14 cellular contexts compared by ENCODE assay signal in genomic region chr19:48656840-48657474, GRCh38. TPM values are rescaled to one million over a fixed set of nuclear protein-coding genes. Genes with fewer than 3 reads are reported as not detected.
DNase-seq lines count a peak whose midpoint lies in the region; ATAC-seq and TF ChIP-seq lines count a peak whose summit lies in the region.
"Had no signal": no experiment of that assay in that cellular context is flagged by ENCODE, and none has a peak within 500 bp of the region (broad histone marks: within the 10 kb centered on the region; RNA-seq: fewer than 3 reads in every experiment).

No MANE protein-coding gene starts in this region.

- H3K9me3 ChIP-seq in MM.1S (replicated peaks; ENCODE audit: insufficient read depth, low read length), result no peaks in the 10 kb centered on the region

- H3K27ac ChIP-seq in MM.1S (ENCODE audit: low read length), result no peak overlapping the region

- no peak overlapping the region for H3K9ac ChIP-seq in MM.1S (ENCODE audit: low read length)

- H3K4me2 ChIP-seq in MM.1S (ENCODE audit: low read depth, low read length), result no peak overlapping the region
- H3K4me2 ChIP-seq: smooth muscle cell had no signal

- H3K79me2 ChIP-seq in MM.1S (ENCODE audit: low read length), result no peaks in the 10 kb centered on the region

- no peaks in the 10 kb centered on the region for H3K36me3 ChIP-seq in MM.1S (replicated peaks; ENCODE audit: insufficient read depth, low read length)

- H3K4me3 ChIP-seq in MM.1S (ENCODE audit: low read length), result no peak overlapping the region
- H3K4me3 ChIP-seq: smooth muscle cell had no signal

- peaks cover 4% of the 10 kb centered on the region for H3K4me1 ChIP-seq in MM.1S (ENCODE audit: low read length)

- no peak for TF ChIP-seq CTCF in nephron (IDR thresholded peaks at IDR 0.05; ENCODE audit: unreplicated experiment in 3 of 3)
- TF ChIP-seq CTCF in CD14-positive monocyte (IDR thresholded peaks at IDR 0.05), result no peak
- no peak for TF ChIP-seq CTCF in MM.1S (IDR thresholded peaks at IDR 0.05; ENCODE audit: low read length)

- H3F3A ChIP-seq in MM.1S (ENCODE audit: insufficient read depth, low read length), result no peaks in the 10 kb centered on the region

- no peaks in the 10 kb centered on the region for H3K9me3 Mint-ChIP-seq in nephron
- peaks cover 0 to 3% (median 0%) of the 10 kb centered on the region in 7 donors for H3K9me3 Mint-ChIP-seq in CD14-positive monocyte
- H3K9me3 Mint-ChIP-seq: activated T-helper 17 cell treated with anti-CD3 and anti-CD28 coated beads, Interleukin-2, amount 50 U/mL, for 72 hours; stimulated activated effector memory CD8-positive, alpha-beta T cell treated with anti-CD3 and anti-CD28 coated beads, Interleukin-12 subunit alpha, Interleukin-12 subunit beta, amount 100 ng/mL, for 72 hours had no signal

- intact Hi-C loops in CD14-positive monocyte (cut with micrococcal nuclease), result no loop called here
- intact Hi-C loops in posterior vena cava (cut with DNase I), result loop anchor here in 1 of 2 donors (10.0 kb wide), 1 partner anchor 178 kb away; the partner anchor contains the start of gene HSD17B14

- peaks cover 12% of the 10 kb centered on the region for H3K27me3 Mint-ChIP-seq in nephron (ENCODE audit: low read depth)
- peaks cover 5 to 8% (median 7%) of the 10 kb centered on the region in 3 donors for H3K27me3 Mint-ChIP-seq in CD14-positive monocyte (ENCODE audit: low read depth in 3 of 3)
- H3K27me3 Mint-ChIP-seq: activated T-helper 17 cell treated with anti-CD3 and anti-CD28 coated beads, Interleukin-2, amount 50 U/mL, for 72 hours had no signal

- no peak for ATAC-seq in HG02759 (IDR thresholded peaks at IDR 0.05; ENCODE audit: unreplicated experiment)
- ATAC-seq: activated T-helper 17 cell treated with anti-CD3 and anti-CD28 coated beads, Interleukin-2, amount 50 U/mL, for 72 hours; HCT116; stimulated activated effector memory CD8-positive, alpha-beta T cell treated with anti-CD3 and anti-CD28 coated beads, Interleukin-12 subunit alpha, Interleukin-12 subunit beta, amount 100 ng/mL, for 72 hours had no signal

- peak; percentile 93 for DNase-seq in EL
- peak; percentile 64 for DNase-seq in NCI-H226
- peak; percentile 77 for DNase-seq in dermis blood vessel endothelial cell
- DNase-seq in CD14-positive monocyte (ENCODE audit: low spot score), result no peak
- no peak for DNase-seq in MM.1S
- DNase-seq in posterior vena cava (ENCODE audit: low spot score), result no peak
- DNase-seq: DMS153, NCI-H526 treated with DMSO at 0.1 percent for 48 hours had no signal

- peak overlapping the region; percentile 52 to 59 (median 57) for H3K27ac Mint-ChIP-seq in nephron
- H3K27ac Mint-ChIP-seq in CD14-positive monocyte, result peak overlapping the region in 1 of 7 donors; percentile 70
- H3K27ac Mint-ChIP-seq: activated T-helper 17 cell treated with anti-CD3 and anti-CD28 coated beads, Interleukin-2, amount 50 U/mL, for 72 hours; stimulated activated effector memory CD8-positive, alpha-beta T cell treated with anti-CD3 and anti-CD28 coated beads, Interleukin-12 subunit alpha, Interleukin-12 subunit beta, amount 100 ng/mL, for 72 hours had no signal

- H3K4me3 Mint-ChIP-seq in nephron (no peak overlapping the region), CD14-positive monocyte (no peak overlapping the region)
- H3K4me3 Mint-ChIP-seq: activated T-helper 17 cell treated with anti-CD3 and anti-CD28 coated beads, Interleukin-2, amount 50 U/mL, for 72 hours; stimulated activated effector memory CD8-positive, alpha-beta T cell treated with anti-CD3 and anti-CD28 coated beads, Interleukin-12 subunit alpha, Interleukin-12 subunit beta, amount 100 ng/mL, for 72 hours had no signal

- peaks cover 51% of the 10 kb centered on the region for H3K27me3 ChIP-seq in MM.1S (replicated peaks; ENCODE audit: insufficient read depth, low read length)

- no peaks in the 10 kb centered on the region for H3K9me2 ChIP-seq in MM.1S (replicated peaks; ENCODE audit: insufficient read depth, low read length)

- H3K36me3 Mint-ChIP-seq in nephron (ENCODE audit: low read depth) (no peaks in the 10 kb centered on the region), CD14-positive monocyte (no peaks in the 10 kb centered on the region)
- H3K36me3 Mint-ChIP-seq: stimulated activated effector memory CD8-positive, alpha-beta T cell treated with anti-CD3 and anti-CD28 coated beads, Interleukin-12 subunit alpha, Interleukin-12 subunit beta, amount 100 ng/mL, for 72 hours had no signal

- no peaks in the 10 kb centered on the region for H4K20me1 ChIP-seq in MM.1S (ENCODE audit: insufficient read depth, low read length)

- H3K4me1 Mint-ChIP-seq in nephron (peaks cover 29% of the 10 kb centered on the region), CD14-positive monocyte (peaks cover 23% of the 10 kb centered on the region)

- H2AFZ ChIP-seq in MM.1S (ENCODE audit: low read length), result no peak overlapping the region

RNA-seq across cellular contexts. Expression of gene CA11, which starts 11.0 kb away (rescaled TPM):
- total RNA-seq in dermis blood vessel endothelial cell (1.7 and 4.8 TPM in 2 replicates), posterior vena cava (1 to 10 TPM; 4.8 to 5.7 TPM)
- 1 to 10 TPM; 1.8 to 4.9 TPM for polyA plus RNA-seq in CD14-positive monocyte

RNA-seq across cellular contexts. Expression of gene NTN5, which starts 15.9 kb away (rescaled TPM):
- 0.05 TPM in 1 of 2 replicates, not detected in the other for total RNA-seq in dermis blood vessel endothelial cell
- polyA plus RNA-seq in CD14-positive monocyte, result not detected
- total RNA-seq in posterior vena cava, result under 1 TPM; 0.28 to 0.38 TPM
- total RNA-seq: smooth muscle cell had no signal

RNA-seq across cellular contexts. Expression of gene DBP, which starts 19.8 kb away (rescaled TPM):
- total RNA-seq in dermis blood vessel endothelial cell (1.6 and 3.1 TPM in 2 replicates), posterior vena cava (1 to 10 TPM; 1.8 to 3.6 TPM)
- polyA plus RNA-seq in CD14-positive monocyte, result 10 to 100 TPM; 17.5 to 22.3 TPM

RNA-seq across cellular contexts. Expression of gene SPHK2, which starts 37.7 kb away (rescaled TPM):
- total RNA-seq in dermis blood vessel endothelial cell, result 8.8 and 12.6 TPM in 2 replicates
- 1 to 10 TPM; 8.5 to 9.1 TPM for polyA plus RNA-seq in CD14-positive monocyte
- total RNA-seq in posterior vena cava, result 10 to 100 TPM in 1 of 2 donors, 1 to 10 TPM in 1; 8.5 to 12.1 TPM

RNA-seq across cellular contexts. Expression of gene RPL18, which starts 38.0 kb away (rescaled TPM):
- total RNA-seq in dermis blood vessel endothelial cell (1,626 and 2,230 TPM in 2 replicates), posterior vena cava (100 to 1,000 TPM; 746 to 777 TPM)
- polyA plus RNA-seq in CD14-positive monocyte, result 100 to 1,000 TPM; 803 to 892 TPM

Comparison
In these comparisons a context has a peak if more than half of its experiments do, and no peak if none do; other contexts are left out.
1. DNase-seq: peak in EL (single experiment), NCI-H226 (single experiment) and dermis blood vessel endothelial cell (single experiment); none in CD14-positive monocyte (single experiment), MM.1S (single experiment) and posterior vena cava (single experiment).